1 cellular context compared by ENCODE assay signal in the genomic region with DNA sequence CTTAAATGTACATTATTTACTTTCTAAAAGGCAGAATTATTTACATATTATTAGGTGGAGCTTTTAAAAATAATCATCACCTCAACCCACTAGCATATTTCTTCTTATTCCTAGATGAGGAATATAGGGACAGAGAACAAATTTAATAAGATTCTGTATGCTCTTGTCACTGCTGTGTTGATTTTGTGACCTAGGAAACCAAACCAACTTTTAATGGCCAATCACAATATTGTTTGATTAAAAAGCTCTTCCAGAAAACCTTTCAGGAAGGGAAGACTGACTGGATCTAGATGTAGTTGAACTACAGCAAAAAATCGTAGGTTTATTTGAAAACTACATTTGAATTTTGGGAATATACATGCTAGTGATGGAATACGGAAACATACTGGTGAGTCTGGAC.
TF ChIP-seq lines count a peak whose summit lies in the region.

No MANE protein-coding gene starts in this region.

TF ChIP-seq in A549, 52 proteins besides CTCF, POLR2A, EP300 and RAD21 (continued from another document):
- TF ChIP-seq USF2 (IDR thresholded peaks at IDR 0.05) (no peak), FOSL2 (IDR thresholded peaks at IDR 0.05) (no peak), FOSL2 (CRISPR knock-in tag; IDR thresholded peaks at IDR 0.05) (no peak), RCOR1 (IDR thresholded peaks at IDR 0.05; ENCODE audit: low read depth, low read length) (no peak), KDM5A (IDR thresholded peaks at IDR 0.05) (no peak), TFCP2L1 (CRISPR knock-in tag; IDR thresholded peaks at IDR 0.05) (no peak), CHD4 (IDR thresholded peaks at IDR 0.05; ENCODE audit: borderline replicate concordance) (no peak), RNF2 (IDR thresholded peaks at IDR 0.05; ENCODE audit: borderline replicate concordance, low read depth) (no peak), MAFK (IDR thresholded peaks at IDR 0.05; ENCODE audit: partially characterized antibody) (no peak), NPAS2 (CRISPR knock-in tag; IDR thresholded peaks at IDR 0.05; ENCODE audit: borderline replicate concordance) (no peak)
